In the genomic region with DNA sequence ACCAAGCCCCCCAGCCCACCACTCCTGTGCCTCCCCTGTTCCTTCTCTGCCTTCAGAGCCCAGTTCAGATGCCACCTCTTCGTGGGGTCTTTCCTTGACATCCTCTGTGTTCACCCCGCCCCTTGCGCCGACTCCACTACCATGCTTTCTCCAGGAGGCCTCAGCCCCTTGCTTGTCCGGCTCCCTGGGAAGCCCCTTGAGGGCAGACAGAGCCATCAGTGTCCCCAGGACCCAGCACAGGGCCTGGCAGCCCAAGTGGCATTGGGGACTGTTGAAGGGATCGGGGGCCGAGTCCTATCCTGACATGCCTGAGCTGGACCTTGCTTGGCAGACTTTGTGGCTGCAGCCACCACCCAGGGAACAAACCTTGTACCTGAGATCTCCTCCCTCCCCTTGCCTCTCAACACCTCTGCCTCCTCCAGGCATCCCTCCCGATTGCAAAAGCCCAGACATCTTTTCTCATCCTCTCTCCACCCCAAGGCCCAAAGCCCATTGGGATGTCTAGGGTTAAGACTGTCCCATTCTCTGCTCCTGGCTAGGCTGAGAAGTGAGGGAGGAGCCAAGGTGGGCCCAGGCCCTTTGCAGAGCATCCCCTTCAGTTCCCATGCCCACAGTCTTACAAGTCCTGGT, we compare ENCODE assay signal across 1 cellular context.
TF ChIP-seq lines count a peak whose summit lies in the region.

No MANE protein-coding gene starts in this region.

TF ChIP-seq in GM23338, 12 proteins besides CTCF, POLR2A, EP300 and RAD21:
- TF ChIP-seq, protein P1, sequence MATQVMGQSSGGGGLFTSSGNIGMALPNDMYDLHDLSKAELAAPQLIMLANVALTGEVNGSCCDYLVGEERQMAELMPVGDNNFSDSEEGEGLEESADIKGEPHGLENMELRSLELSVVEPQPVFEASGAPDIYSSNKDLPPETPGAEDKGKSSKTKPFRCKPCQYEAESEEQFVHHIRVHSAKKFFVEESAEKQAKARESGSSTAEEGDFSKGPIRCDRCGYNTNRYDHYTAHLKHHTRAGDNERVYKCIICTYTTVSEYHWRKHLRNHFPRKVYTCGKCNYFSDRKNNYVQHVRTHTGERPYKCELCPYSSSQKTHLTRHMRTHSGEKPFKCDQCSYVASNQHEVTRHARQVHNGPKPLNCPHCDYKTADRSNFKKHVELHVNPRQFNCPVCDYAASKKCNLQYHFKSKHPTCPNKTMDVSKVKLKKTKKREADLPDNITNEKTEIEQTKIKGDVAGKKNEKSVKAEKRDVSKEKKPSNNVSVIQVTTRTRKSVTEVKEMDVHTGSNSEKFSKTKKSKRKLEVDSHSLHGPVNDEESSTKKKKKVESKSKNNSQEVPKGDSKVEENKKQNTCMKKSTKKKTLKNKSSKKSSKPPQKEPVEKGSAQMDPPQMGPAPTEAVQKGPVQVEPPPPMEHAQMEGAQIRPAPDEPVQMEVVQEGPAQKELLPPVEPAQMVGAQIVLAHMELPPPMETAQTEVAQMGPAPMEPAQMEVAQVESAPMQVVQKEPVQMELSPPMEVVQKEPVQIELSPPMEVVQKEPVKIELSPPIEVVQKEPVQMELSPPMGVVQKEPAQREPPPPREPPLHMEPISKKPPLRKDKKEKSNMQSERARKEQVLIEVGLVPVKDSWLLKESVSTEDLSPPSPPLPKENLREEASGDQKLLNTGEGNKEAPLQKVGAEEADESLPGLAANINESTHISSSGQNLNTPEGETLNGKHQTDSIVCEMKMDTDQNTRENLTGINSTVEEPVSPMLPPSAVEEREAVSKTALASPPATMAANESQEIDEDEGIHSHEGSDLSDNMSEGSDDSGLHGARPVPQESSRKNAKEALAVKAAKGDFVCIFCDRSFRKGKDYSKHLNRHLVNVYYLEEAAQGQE (IDR thresholded peaks at IDR 0.05; ENCODE audit: unreplicated experiment) = no peak
- TF ChIP-seq, protein P2, sequence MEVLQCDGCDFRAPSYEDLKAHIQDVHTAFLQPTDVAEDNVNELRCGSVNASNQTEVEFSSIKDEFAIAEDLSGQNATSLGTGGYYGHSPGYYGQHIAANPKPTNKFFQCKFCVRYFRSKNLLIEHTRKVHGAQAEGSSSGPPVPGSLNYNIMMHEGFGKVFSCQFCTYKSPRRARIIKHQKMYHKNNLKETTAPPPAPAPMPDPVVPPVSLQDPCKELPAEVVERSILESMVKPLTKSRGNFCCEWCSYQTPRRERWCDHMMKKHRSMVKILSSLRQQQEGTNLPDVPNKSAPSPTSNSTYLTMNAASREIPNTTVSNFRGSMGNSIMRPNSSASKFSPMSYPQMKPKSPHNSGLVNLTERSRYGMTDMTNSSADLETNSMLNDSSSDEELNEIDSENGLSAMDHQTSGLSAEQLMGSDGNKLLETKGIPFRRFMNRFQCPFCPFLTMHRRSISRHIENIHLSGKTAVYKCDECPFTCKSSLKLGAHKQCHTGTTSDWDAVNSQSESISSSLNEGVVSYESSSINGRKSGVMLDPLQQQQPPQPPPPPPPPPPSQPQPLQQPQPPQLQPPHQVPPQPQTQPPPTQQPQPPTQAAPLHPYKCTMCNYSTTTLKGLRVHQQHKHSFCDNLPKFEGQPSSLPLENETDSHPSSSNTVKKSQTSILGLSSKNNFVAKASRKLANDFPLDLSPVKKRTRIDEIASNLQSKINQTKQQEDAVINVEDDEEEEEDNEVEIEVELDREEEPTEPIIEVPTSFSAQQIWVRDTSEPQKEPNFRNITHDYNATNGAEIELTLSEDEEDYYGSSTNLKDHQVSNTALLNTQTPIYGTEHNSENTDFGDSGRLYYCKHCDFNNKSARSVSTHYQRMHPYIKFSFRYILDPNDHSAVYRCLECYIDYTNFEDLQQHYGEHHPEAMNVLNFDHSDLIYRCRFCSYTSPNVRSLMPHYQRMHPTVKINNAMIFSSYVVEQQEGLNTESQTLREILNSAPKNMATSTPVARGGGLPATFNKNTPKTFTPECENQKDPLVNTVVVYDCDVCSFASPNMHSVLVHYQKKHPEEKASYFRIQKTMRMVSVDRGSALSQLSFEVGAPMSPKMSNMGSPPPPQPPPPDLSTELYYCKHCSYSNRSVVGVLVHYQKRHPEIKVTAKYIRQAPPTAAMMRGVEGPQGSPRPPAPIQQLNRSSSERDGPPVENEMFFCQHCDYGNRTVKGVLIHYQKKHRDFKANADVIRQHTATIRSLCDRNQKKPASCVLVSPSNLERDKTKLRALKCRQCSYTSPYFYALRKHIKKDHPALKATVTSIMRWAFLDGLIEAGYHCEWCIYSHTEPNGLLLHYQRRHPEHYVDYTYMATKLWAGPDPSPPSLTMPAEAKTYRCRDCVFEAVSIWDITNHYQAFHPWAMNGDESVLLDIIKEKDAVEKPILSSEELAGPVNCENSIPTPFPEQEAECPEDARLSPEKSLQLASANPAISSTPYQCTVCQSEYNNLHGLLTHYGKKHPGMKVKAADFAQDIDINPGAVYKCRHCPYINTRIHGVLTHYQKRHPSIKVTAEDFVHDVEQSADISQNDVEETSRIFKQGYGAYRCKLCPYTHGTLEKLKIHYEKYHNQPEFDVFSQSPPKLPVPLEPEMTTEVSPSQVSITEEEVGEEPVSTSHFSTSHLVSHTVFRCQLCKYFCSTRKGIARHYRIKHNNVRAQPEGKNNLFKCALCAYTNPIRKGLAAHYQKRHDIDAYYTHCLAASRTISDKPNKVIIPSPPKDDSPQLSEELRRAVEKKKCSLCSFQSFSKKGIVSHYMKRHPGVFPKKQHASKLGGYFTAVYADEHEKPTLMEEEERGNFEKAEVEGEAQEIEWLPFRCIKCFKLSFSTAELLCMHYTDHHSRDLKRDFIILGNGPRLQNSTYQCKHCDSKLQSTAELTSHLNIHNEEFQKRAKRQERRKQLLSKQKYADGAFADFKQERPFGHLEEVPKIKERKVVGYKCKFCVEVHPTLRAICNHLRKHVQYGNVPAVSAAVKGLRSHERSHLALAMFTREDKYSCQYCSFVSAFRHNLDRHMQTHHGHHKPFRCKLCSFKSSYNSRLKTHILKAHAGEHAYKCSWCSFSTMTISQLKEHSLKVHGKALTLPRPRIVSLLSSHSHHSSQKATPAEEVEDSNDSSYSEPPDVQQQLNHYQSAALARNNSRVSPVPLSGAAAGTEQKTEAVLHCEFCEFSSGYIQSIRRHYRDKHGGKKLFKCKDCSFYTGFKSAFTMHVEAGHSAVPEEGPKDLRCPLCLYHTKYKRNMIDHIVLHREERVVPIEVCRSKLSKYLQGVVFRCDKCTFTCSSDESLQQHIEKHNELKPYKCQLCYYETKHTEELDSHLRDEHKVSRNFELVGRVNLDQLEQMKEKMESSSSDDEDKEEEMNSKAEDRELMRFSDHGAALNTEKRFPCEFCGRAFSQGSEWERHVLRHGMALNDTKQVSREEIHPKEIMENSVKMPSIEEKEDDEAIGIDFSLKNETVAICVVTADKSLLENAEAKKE (CRISPR knock-in tag; IDR thresholded peaks at IDR 0.05) = no peak
- no peak for TF ChIP-seq EZH2phosphoT487 (IDR thresholded peaks at IDR 0.05; ENCODE audit: unreplicated experiment)
- no peak for TF ChIP-seq ZNF331 (CRISPR knock-in tag; IDR thresholded peaks at IDR 0.05; ENCODE audit: low read depth)
